12 cellular contexts compared by ENCODE assay signal in genomic region chr2:229775614-229776313, GRCh38.
DNase-seq lines count a peak whose midpoint lies in the region; ATAC-seq and TF ChIP-seq lines count a peak whose summit lies in the region.
"Had no signal": no experiment of that assay in that cellular context is flagged by ENCODE, and none has a peak within 500 bp of the region (broad histone marks: within the 10 kb centered on the region; RNA-seq: fewer than 3 reads in every experiment).

No MANE protein-coding gene starts in this region.

- H3K4me3 ChIP-seq in BLaER1, result no peak overlapping the region
- no peak overlapping the region; the same call in 1 of the 2 replicates for H3K4me3 ChIP-seq in HUES48 (ENCODE audit: low read depth, low read length)
- H3K4me3 ChIP-seq in choroid plexus epithelial cell (ENCODE audit: low read depth, low read length), result no peak overlapping the region
- H3K4me3 ChIP-seq: upper lobe of left lung had no signal

- peak; percentile 48 for ATAC-seq in GM18858 (IDR thresholded peaks at IDR 0.05; ENCODE audit: unreplicated experiment)
- no peak for ATAC-seq in HG03521 (IDR thresholded peaks at IDR 0.05; ENCODE audit: unreplicated experiment)

- H3K27ac ChIP-seq in BLaER1 (0 out of 2 replicates have a peak overlapping the region, but pooled peaks have one; percentile 5), HUES48 (ENCODE audit: low read depth, low read length) (peak overlapping the region; percentile 85)
- H3K27ac ChIP-seq: brain microvascular endothelial cell, upper lobe of left lung had no signal

- no peaks in the 10 kb centered on the region for H3K27me3 ChIP-seq in BLaER1
- H3K27me3 ChIP-seq in HUES48 (ENCODE audit: control insufficient read depth, insufficient read depth, low read length), result no peaks in the 10 kb centered on the region
- H3K27me3 ChIP-seq: brain microvascular endothelial cell, upper lobe of left lung had no signal

- H3K9ac ChIP-seq in BLaER1, result no peak overlapping the region
- no peak overlapping the region for H3K9ac ChIP-seq in HUES48 (ENCODE audit: low read depth, low read length)

- H4K20me1 ChIP-seq in BLaER1, result no peaks in the 10 kb centered on the region

- H3K4me1 ChIP-seq in BLaER1 (peaks cover 14% of the 10 kb centered on the region), HUES48 (ENCODE audit: control insufficient read depth, insufficient read depth, low read length) (peaks cover 45% of the 10 kb centered on the region)
- H3K4me1 ChIP-seq: upper lobe of left lung had no signal

- H3K9me3 ChIP-seq in BLaER1, result no peaks in the 10 kb centered on the region
- H3K9me3 ChIP-seq in HUES48 (ENCODE audit: control insufficient read depth, insufficient read depth, low read length), result no peaks in the 10 kb centered on the region
- H3K9me3 ChIP-seq: upper lobe of left lung had no signal

- TF ChIP-seq CTCF in choroid plexus epithelial cell (conservative IDR thresholded peaks at IDR 0.05; ENCODE audit: low read depth, low read length), result no peak

- peak overlapping the region; percentile 29 for H3K4me2 ChIP-seq in BLaER1

- H3K36me3 ChIP-seq in BLaER1 (peaks cover 89% of the 10 kb centered on the region), HUES48 (ENCODE audit: control insufficient read depth, insufficient read depth, low read length) (peaks cover 72% of the 10 kb centered on the region)

- DNase-seq in choroid plexus epithelial cell (ENCODE audit: low read depth) (peak; percentile 59), GDM1 (lab: John Stamatoyannopoulos, UW) (no peak), NCI-H526 (lab: John Stamatoyannopoulos, UW) (no peak), DMS 273 treated with DMSO at 0.1 percent for 48 hours (lab: John Stamatoyannopoulos, UW) (no peak)
- DNase-seq: activated CD8-positive, alpha-beta memory T cell treated with anti-CD3 and anti-CD28 coated beads, Interleukin-2, amount 50 U/mL, for 48 hours; brain microvascular endothelial cell; NCI-H1694; upper lobe of left lung had no signal
